In the genomic region with DNA sequence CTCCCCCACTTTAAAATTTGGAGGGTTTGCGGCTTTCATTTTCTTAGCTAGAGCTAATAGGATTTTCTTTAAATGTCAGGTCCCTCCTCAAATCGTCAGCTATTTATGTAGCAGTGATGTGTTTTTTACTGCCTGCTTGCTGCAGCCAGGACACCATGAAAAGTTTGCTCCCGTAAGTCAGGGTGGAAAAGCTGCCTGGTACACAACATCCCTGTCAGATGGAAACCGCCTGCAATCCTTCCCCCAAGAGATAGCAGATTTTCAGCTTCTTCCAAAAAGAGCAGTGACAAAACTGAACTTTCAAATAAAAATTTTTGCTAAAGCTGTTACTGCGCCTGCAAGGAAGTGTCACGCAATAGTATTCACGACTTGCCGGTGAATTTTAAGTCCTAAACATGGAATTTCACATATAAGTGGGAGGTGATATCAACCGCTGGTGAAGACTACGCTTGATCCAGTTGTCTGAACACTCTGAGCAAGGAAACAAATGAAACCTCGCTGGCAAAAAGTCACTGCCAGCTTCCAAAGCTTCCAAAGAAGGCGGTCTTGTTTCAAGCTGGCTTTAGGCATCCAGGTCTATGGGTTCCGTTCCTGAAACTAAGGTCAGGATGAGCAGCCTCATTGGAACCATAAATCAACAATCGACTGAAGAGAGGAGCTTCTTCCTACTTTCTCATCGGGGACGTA, we compare ENCODE assay signal across 14 cellular contexts. TPM values are rescaled to one million over a fixed set of nuclear protein-coding genes. Genes with fewer than 3 reads are reported as not detected.
DNase-seq lines count a peak whose midpoint lies in the region; ATAC-seq and TF ChIP-seq lines count a peak whose summit lies in the region.
"Had no signal": no experiment of that assay in that cellular context is flagged by ENCODE, and none has a peak within 500 bp of the region (broad histone marks: within the 10 kb centered on the region; RNA-seq: fewer than 3 reads in every experiment).

No MANE protein-coding gene starts in this region.

- H3K4ac ChIP-seq in mesenchymal stem cell (ENCODE audit: low read depth in 1 of 2, low read length in 2 of 2), result peak overlapping the region in 1 of 2 experiments; percentile 60

- no peak overlapping the region for H2BK5ac ChIP-seq in mesenchymal stem cell (ENCODE audit: low read depth, low read length, poor library complexity, severe bottlenecking)

- H3K18ac ChIP-seq in mesenchymal stem cell (ENCODE audit: low read depth in 1 of 2, low read length in 2 of 2), result peak overlapping the region; percentile 7 to 85

- H3K79me1 ChIP-seq in mesenchymal stem cell (replicated peaks; ENCODE audit: low read length, poor library complexity, severe bottlenecking), result no peaks in the 10 kb centered on the region

- H3K9me3 ChIP-seq in mesenchymal stem cell (ENCODE audit: control insufficient read depth, low read length), result no peaks in the 10 kb centered on the region
- no peaks in the 10 kb centered on the region for H3K9me3 ChIP-seq in stomach
- H3K9me3 ChIP-seq: BLaER1 treated with 17β-estradiol and CSF1 and Interleukin-3, amounts not matched to agents 10 nM and 100 nM had no signal

- H4K8ac ChIP-seq in mesenchymal stem cell (ENCODE audit: low read length), result no peak overlapping the region

- H3K9me3 Mint-ChIP-seq in activated naive CD4-positive, alpha-beta T cell treated with anti-CD3 and anti-CD28 coated beads for 36 hours, result no peaks in the 10 kb centered on the region
- H3K9me3 Mint-ChIP-seq: central memory CD8-positive, alpha-beta T cell; H9; neural progenitor cell had no signal

- intact Hi-C loops in stomach (cut with DNase I; ENCODE audit: low total_unique reads), result no loop called here
- intact Hi-C loops in activated naive CD4-positive, alpha-beta T cell treated with anti-CD3 and anti-CD28 coated beads for 36 hours (cut with micrococcal nuclease), result no loop called here

- H3K4me1 ChIP-seq in mesenchymal stem cell (ENCODE audit: control insufficient read depth, insufficient read depth, low read depth, low read length), result peaks cover 6% of the 10 kb centered on the region
- H3K4me1 ChIP-seq in stomach, result peaks cover 0 to 33% (median 0%) of the 10 kb centered on the region in 4 donors

- no peak overlapping the region for H2BK15ac ChIP-seq in mesenchymal stem cell (ENCODE audit: low read depth, poor library complexity, severe bottlenecking)

- peak overlapping the region; percentile 65 for H2AK5ac ChIP-seq in mesenchymal stem cell (ENCODE audit: low read length, severe bottlenecking)

- no peak for TF ChIP-seq POLR2A in stomach (IDR thresholded peaks at IDR 0.05)

- H3K27me3 Mint-ChIP-seq in activated naive CD4-positive, alpha-beta T cell treated with anti-CD3 and anti-CD28 coated beads for 36 hours (ENCODE audit: low read depth), result no peaks in the 10 kb centered on the region

- H3K36me3 ChIP-seq in brain microvascular endothelial cell (replicated peaks), result peaks cover 27% of the 10 kb centered on the region
- H3K36me3 ChIP-seq in mesenchymal stem cell (ENCODE audit: control insufficient read depth in 1 of 2, insufficient read depth in 2 of 2, low read depth in 1 of 2, low read length in 2 of 2), result peaks cover 0 to 47% of the 10 kb centered on the region in 2 experiments
- H3K36me3 ChIP-seq in stomach, result no peaks in the 10 kb centered on the region
- H3K36me3 ChIP-seq: BLaER1 treated with 17β-estradiol and CSF1 and Interleukin-3, amounts not matched to agents 10 nM and 100 nM; neural progenitor cell had no signal

- H2BK12ac ChIP-seq in mesenchymal stem cell (ENCODE audit: low read length in 2 of 2), result peak overlapping the region; percentile 51 to 78

- no peak overlapping the region for H4K91ac ChIP-seq in mesenchymal stem cell (ENCODE audit: low read length)

- H3K36me3 Mint-ChIP-seq in activated naive CD4-positive, alpha-beta T cell treated with anti-CD3 and anti-CD28 coated beads for 36 hours (ENCODE audit: low read depth), result no peaks in the 10 kb centered on the region
- H3K36me3 Mint-ChIP-seq: neural progenitor cell had no signal

- in situ Hi-C loops in brain microvascular endothelial cell (cut with HindIII; ENCODE audit: low pct_ligation_motif_present, low sequenced_read_pairs), result no loop called here

- peak overlapping the region; percentile 87 for H3K27ac ChIP-seq in brain microvascular endothelial cell
- no peak overlapping the region for H3K27ac ChIP-seq in mesenchymal stem cell (ENCODE audit: low read length, poor library complexity, severe bottlenecking)
- peak overlapping the region in 4 of 5 donors; percentile 80 to 89 (median 84) for H3K27ac ChIP-seq in stomach
- H3K27ac ChIP-seq: BLaER1 treated with 17β-estradiol and CSF1 and Interleukin-3, amounts not matched to agents 10 nM and 100 nM; neural progenitor cell had no signal

- H3K4me3 ChIP-seq in brain microvascular endothelial cell (ENCODE audit: low read depth, low read length) (peak overlapping the region; percentile 74), mesenchymal stem cell (ENCODE audit: insufficient read depth in 1 of 2, low read depth in 1 of 2, low read length in 2 of 2) (peak overlapping the region in 1 of 2 experiments; percentile 90), stomach (peak overlapping the region; percentile 48 to 55 (median 50))
- H3K4me3 ChIP-seq: BLaER1 treated with 17β-estradiol and CSF1 and Interleukin-3, amounts not matched to agents 10 nM and 100 nM; neural progenitor cell had no signal

- H3K14ac ChIP-seq in mesenchymal stem cell (ENCODE audit: low read length in 2 of 2), result no peak overlapping the region

- TF ChIP-seq CTCF in brain microvascular endothelial cell (IDR thresholded peaks at IDR 0.05; ENCODE audit: low read depth, low read length, missing control alignments) (no peak), stomach (IDR thresholded peaks at IDR 0.05) (no peak)

- no peak overlapping the region for H3K27ac Mint-ChIP-seq in activated naive CD4-positive, alpha-beta T cell treated with anti-CD3 and anti-CD28 coated beads for 36 hours
- H3K27ac Mint-ChIP-seq: H9, neural progenitor cell had no signal

- H3K4me1 Mint-ChIP-seq in activated naive CD4-positive, alpha-beta T cell treated with anti-CD3 and anti-CD28 coated beads for 36 hours (ENCODE audit: low read depth), result no peaks in the 10 kb centered on the region
- H3K4me1 Mint-ChIP-seq: central memory CD8-positive, alpha-beta T cell had no signal

- H3K27me3 ChIP-seq in brain microvascular endothelial cell (replicated peaks), result no peaks in the 10 kb centered on the region
- no peaks in the 10 kb centered on the region for H3K27me3 ChIP-seq in mesenchymal stem cell (ENCODE audit: control insufficient read depth in 1 of 2, insufficient read depth in 1 of 2, low read length in 2 of 2)
- peaks cover 0 to 29% (median 0%) of the 10 kb centered on the region in 3 donors for H3K27me3 ChIP-seq in stomach
- H3K27me3 ChIP-seq: BLaER1 treated with 17β-estradiol and CSF1 and Interleukin-3, amounts not matched to agents 10 nM and 100 nM; neural progenitor cell had no signal

- no peak for TF ChIP-seq EP300 in stomach (IDR thresholded peaks at IDR 0.05)

- H3K23ac ChIP-seq in mesenchymal stem cell (ENCODE audit: low read length in 2 of 2), result no peak overlapping the region

- ATAC-seq in HG03135 (IDR thresholded peaks at IDR 0.05; ENCODE audit: unreplicated experiment), result no peak

- DNase-seq in EL, result peak; percentile 48
- DNase-seq in brain microvascular endothelial cell, result no peak
- DNase-seq in mesenchymal stem cell, result no peak
- no peak for DNase-seq in stomach
- DNase-seq in NCI-H1092 (lab: John Stamatoyannopoulos, UW), result no peak
- DNase-seq in NCI-H2081 treated with DMSO at 0.1 percent for 48 hours (lab: John Stamatoyannopoulos, UW), result no peak
- DNase-seq in activated naive CD4-positive, alpha-beta T cell treated with anti-CD3 and anti-CD28 coated beads for 36 hours, result no peak
- DNase-seq: activated CD4-positive, alpha-beta T cell treated with anti-CD3 and anti-CD28 coated beads, Interleukin-2, amount 50 U/mL, for 48 hours; H9; NCI-H510A had no signal

- H3K4me2 ChIP-seq in mesenchymal stem cell (ENCODE audit: low read length, poor library complexity, severe bottlenecking), result no peak overlapping the region
- H3K4me2 ChIP-seq: BLaER1 treated with 17β-estradiol and CSF1 and Interleukin-3, amounts not matched to agents 10 nM and 100 nM; neural progenitor cell had no signal

- 81% methylated on average over 16 of the region's 16 CpGs for WGBS in mesenchymal stem cell
- 63 to 80% (median 76%) methylated on average over 16 of the region's 16 CpGs for WGBS in stomach, 5 donors

- peak overlapping the region; percentile 35 for H2BK120ac ChIP-seq in mesenchymal stem cell (ENCODE audit: low read depth, low read length)

- peak overlapping the region; percentile 98 for H3K9ac ChIP-seq in mesenchymal stem cell (ENCODE audit: low read length)
- H3K9ac ChIP-seq: BLaER1 treated with 17β-estradiol and CSF1 and Interleukin-3, amounts not matched to agents 10 nM and 100 nM; neural progenitor cell had no signal

- H3K4me3 Mint-ChIP-seq in activated naive CD4-positive, alpha-beta T cell treated with anti-CD3 and anti-CD28 coated beads for 36 hours, result no peak overlapping the region
- H3K4me3 Mint-ChIP-seq: central memory CD8-positive, alpha-beta T cell; H9 had no signal

- CTCF ChIA-PET in activated naive CD4-positive, alpha-beta T cell treated with anti-CD3 and anti-CD28 coated beads for 36 hours (lab: Charles Lee), result interaction anchor here (0.7 to 3.2 kb wide), 9 partner anchors 8 to 256 kb away, joined by 3 to 11 read pairs (median 3); no protein-coding TSS in a partner anchor

- H2AFZ ChIP-seq in mesenchymal stem cell (ENCODE audit: low read depth, low read length), result no peak overlapping the region

RNA-seq across cellular contexts. Expression of a gene that starts 2.9 kb away (rescaled TPM):
- 173 TPM for polyA plus RNA-seq in mesenchymal stem cell (2013, experiment 1 of 2)
- polyA plus RNA-seq in mesenchymal stem cell (2013, experiment 2 of 2), result 153 TPM
- 100 to 1,000 TPM; 105 to 411 (median 138) TPM for total RNA-seq in stomach
- polyA plus RNA-seq in stomach, result 10 to 100 TPM in 2 of 3 donors, 1 to 10 TPM in 1; 9.3 to 23.3 (median 12.0) TPM
- total RNA-seq in activated naive CD4-positive, alpha-beta T cell treated with anti-CD3 and anti-CD28 coated beads for 36 hours, result 1 to 10 TPM; 2.5 to 3.0 TPM

Comparison
In these comparisons a context has a peak if more than half of its experiments do, and no peak if none do; other contexts are left out.
1. RNA of a gene that starts 2.9 kb away (total RNA-seq): 105 to 411 TPM in stomach; 2.5 to 3.0 TPM in activated naive CD4-positive, alpha-beta T cell treated with anti-CD3 and anti-CD28 coated beads for 36 hours; every median in the first group is over 10 times any median in the second.